Comparison of ENCODE assay signal across 8 cellular contexts in genomic region chr3:160801386-160802118, GRCh38. TPM values are rescaled to one million over a fixed set of nuclear protein-coding genes. Genes with fewer than 3 reads are reported as not detected.
DNase-seq lines count a peak whose midpoint lies in the region; ATAC-seq and TF ChIP-seq lines count a peak whose summit lies in the region.

No MANE protein-coding gene starts in this region.

- no peaks in the 10 kb centered on the region for H3K36me3 Mint-ChIP-seq in activated naive CD4-positive, alpha-beta T cell treated with anti-CD3 and anti-CD28 coated beads, Interleukin-2, amount 50 U/mL, for 24 hours

- DNase-seq in AG10803 (ENCODE audit: low read depth): peak; percentile 39
- peak in 1 of 2 donors; percentile 65 for DNase-seq in left lung
- no peak for DNase-seq in activated effector memory CD4-positive, alpha-beta T cell treated with anti-CD3 and anti-CD28 coated beads, Interleukin-2, amount 50 U/mL, for 16 hours
- DNase-seq in T1000 (lab: John Stamatoyannopoulos, UW): no peak

- H3K4me3 Mint-ChIP-seq in activated naive CD4-positive, alpha-beta T cell treated with anti-CD3 and anti-CD28 coated beads, Interleukin-2, amount 50 U/mL, for 24 hours: peak overlapping the region; percentile 28

- no peaks in the 10 kb centered on the region for H3K9me3 Mint-ChIP-seq in activated naive CD4-positive, alpha-beta T cell treated with anti-CD3 and anti-CD28 coated beads, Interleukin-2, amount 50 U/mL, for 24 hours

- no peaks in the 10 kb centered on the region for H3K9me3 ChIP-seq in left lung
- H3K9me3 ChIP-seq in stomach smooth muscle (ENCODE audit: control insufficient read depth in 2 of 2, low read length in 2 of 2): no peaks in the 10 kb centered on the region

- peaks cover 2% of the 10 kb centered on the region for H3K27me3 Mint-ChIP-seq in activated naive CD4-positive, alpha-beta T cell treated with anti-CD3 and anti-CD28 coated beads, Interleukin-2, amount 50 U/mL, for 24 hours

- TF ChIP-seq CTCF in AG10803 (conservative IDR thresholded peaks at IDR 0.05; ENCODE audit: low read length) (no peak), left lung (IDR thresholded peaks at IDR 0.05) (no peak)

- no peak overlapping the region for H3K27ac Mint-ChIP-seq in activated naive CD4-positive, alpha-beta T cell treated with anti-CD3 and anti-CD28 coated beads, Interleukin-2, amount 50 U/mL, for 24 hours

- H3K36me3 ChIP-seq in left lung (no peaks in the 10 kb centered on the region), stomach smooth muscle (ENCODE audit: control insufficient read depth in 2 of 2, insufficient read depth in 2 of 2, low read length in 2 of 2) (no peaks in the 10 kb centered on the region)

- intact Hi-C loops in left lung (cut with DNase I): no loop called here

- H3K9ac ChIP-seq in stomach smooth muscle (ENCODE audit: low read length in 2 of 2): peak overlapping the region; percentile 47 to 68

- ATAC-seq in GM19455 (IDR thresholded peaks at IDR 0.05; ENCODE audit: unreplicated experiment) (peak; percentile 70), HG03460 (IDR thresholded peaks at IDR 0.05; ENCODE audit: unreplicated experiment) (peak; percentile 71), left lung (peak; percentile 92)

- H3K4me1 ChIP-seq in left lung (peaks cover 11% of the 10 kb centered on the region in 2 donors), stomach smooth muscle (ENCODE audit: control insufficient read depth, insufficient read depth, low read length) (peaks cover 34% of the 10 kb centered on the region)

- H3K4me3 ChIP-seq in AG10803 (ENCODE audit: low read length) (no peak overlapping the region), left lung (no peak overlapping the region), stomach smooth muscle (ENCODE audit: low read length in 2 of 2) (peak overlapping the region; percentile 45 to 69)

- H3K27me3 ChIP-seq in left lung (no peaks in the 10 kb centered on the region), stomach smooth muscle (ENCODE audit: control insufficient read depth in 1 of 2, insufficient read depth in 2 of 2, low read length in 2 of 2) (no peaks in the 10 kb centered on the region)

- peaks cover 14% of the 10 kb centered on the region for H3K4me1 Mint-ChIP-seq in activated naive CD4-positive, alpha-beta T cell treated with anti-CD3 and anti-CD28 coated beads, Interleukin-2, amount 50 U/mL, for 24 hours

- H3K27ac ChIP-seq in left lung: peak overlapping the region; percentile 66 to 78
- peak overlapping the region; percentile 87 for H3K27ac ChIP-seq in stomach smooth muscle (ENCODE audit: low read length)

RNA-seq across cellular contexts. Expression of gene PPM1L, which starts 45.5 kb away (rescaled TPM):
- total RNA-seq in left lung: 10 to 100 TPM; 12.0 to 12.7 TPM

Comparison
In these comparisons a context has a peak if more than half of its experiments do, and no peak if none do; other contexts are left out.
1. H3K4me3 ChIP-seq: peak in stomach smooth muscle (2 of 2); none in AG10803 (single experiment) and left lung (0 of 2).
2. Peak in every context shown above with its lines, with median percentiles within 50 percentile points of each other: ATAC-seq.